ENCODE assay signal across 19 cellular contexts in genomic region chr14:24258119-24258518, GRCh38. TPM values are rescaled to one million over a fixed set of nuclear protein-coding genes. Genes with fewer than 3 reads are reported as not detected.
DNase-seq lines count a peak whose midpoint lies in the region; ATAC-seq and TF ChIP-seq lines count a peak whose summit lies in the region.
"Had no signal": no experiment of that assay in that cellular context is flagged by ENCODE, and none has a peak within 500 bp of the region (broad histone marks: within the 10 kb centered on the region; RNA-seq: fewer than 3 reads in every experiment).

No MANE protein-coding gene starts in this region.

- H3K79me2 ChIP-seq in mammary epithelial cell (ENCODE audit: insufficient read depth, low read length) = no peaks in the 10 kb centered on the region

- in situ Hi-C loops in mammary epithelial cell (cut with MboI; ENCODE audit: low sequenced_read_pairs in 2 of 2) = no loop called here

- dilution Hi-C loops in mammary epithelial cell (cut with HindIII; ENCODE audit: low sequenced_read_pairs) = no loop called here

- intact Hi-C loops in MCF 10A (cut with micrococcal nuclease) = no loop called here
- intact Hi-C loops in mammary epithelial cell (cut with micrococcal nuclease) = no loop called here
- intact Hi-C loops in lower lobe of right lung (cut with DNase I) = no loop called here
- intact Hi-C loops in spleen (cut with DNase I; ENCODE audit: low total_unique reads) = no loop called here
- intact Hi-C loops in naive thymus-derived CD4-positive, alpha-beta T cell (cut with micrococcal nuclease) = no loop called here

- peak overlapping the region; percentile 97 for H3K27ac Mint-ChIP-seq in MCF 10A (ENCODE audit: low read depth, unreplicated experiment)
- H3K27ac Mint-ChIP-seq in naive thymus-derived CD4-positive, alpha-beta T cell = no peak overlapping the region
- H3K27ac Mint-ChIP-seq: CD4-positive, alpha-beta T cell; HFFc6 had no signal

- H3K27me3 Mint-ChIP-seq in MCF 10A (ENCODE audit: insufficient read depth, unreplicated experiment) = no peaks in the 10 kb centered on the region
- H3K27me3 Mint-ChIP-seq in naive thymus-derived CD4-positive, alpha-beta T cell = no peaks in the 10 kb centered on the region
- H3K27me3 Mint-ChIP-seq: CD4-positive, alpha-beta T cell had no signal

- ATAC-seq in lower lobe of right lung = no peak
- no peak for ATAC-seq in naive thymus-derived CD4-positive, alpha-beta T cell
- ATAC-seq: A549 had no signal

- H3K4me1 Mint-ChIP-seq in MCF 10A (ENCODE audit: insufficient read depth, unreplicated experiment) = peaks cover 39% of the 10 kb centered on the region
- H3K4me1 Mint-ChIP-seq in naive thymus-derived CD4-positive, alpha-beta T cell = peaks cover 0 to 3% (median 0%) of the 10 kb centered on the region in 7 donors

- CTCF ChIA-PET in MCF 10A (lab: Yijun Ruan, JAX) = interaction anchor here (1.1 to 32.3 kb wide), 4 partner anchors 16 to 178 kb away, joined by 3 to 457 read pairs (median 213); partner anchors contain the start of genes CIDEB, DHRS1, LTB4R2 and NOP9
- CTCF ChIA-PET in mammary epithelial cell (lab: Charles Lee; ENCODE audit: low non-redundant PET) = no interaction called here
- CTCF ChIA-PET in naive thymus-derived CD4-positive, alpha-beta T cell (lab: Charles Lee) = interaction anchor here (1.5 kb wide), 1 partner anchor 50 kb away, joined by 3 read pairs; the partner anchor contains the start of gene CIDEB

- no peak for DNase-seq in MCF 10A (ENCODE audit: unreplicated experiment)
- DNase-seq in mammary epithelial cell = no peak
- DNase-seq in epithelial cell of prostate (ENCODE audit: low read depth, low spot score) = no peak
- DNase-seq in lower lobe of right lung = peak; percentile 38
- DNase-seq in spleen = peak; percentile 51
- no peak for DNase-seq in NCI-H82 (lab: John Stamatoyannopoulos, UW)
- DNase-seq in COLO829 (ENCODE audit: low spot score) = no peak
- DNase-seq in naive thymus-derived CD4-positive, alpha-beta T cell = no peak
- DNase-seq: AML-193; Calu3; CD4-positive, alpha-beta T cell; DMS79 treated with DMSO at 0.1 percent for 48 hours; GF-D8; GOT3; H7; HFFc6 had no signal

- no TSS peak for BruUV-seq in MCF 10A (replicated peaks; lab: Mats Ljungman, UMichigan)
- no TSS peak for BruUV-seq in mammary epithelial cell (replicated peaks; lab: Mats Ljungman, UMichigan)

- POLR2A ChIA-PET in MCF 10A (lab: Yijun Ruan, JAX) = interaction anchor here (0.5 to 4.0 kb wide), 10 partner anchors 9 to 143 kb away, joined by 3 to 24 read pairs (median 4); partner anchors contain the start of genes DCAF11, MDP1, NRL and RABGGTA
- POLR2A ChIA-PET in naive thymus-derived CD4-positive, alpha-beta T cell (lab: Charles Lee) = interaction anchor here (1.4 kb wide), 1 partner anchor 32 kb away, joined by 4 read pairs; no protein-coding TSS in a partner anchor

- H3K27ac ChIP-seq in mammary epithelial cell (ENCODE audit: insufficient read depth, low read depth, low read length) = no peak overlapping the region
- peak overlapping the region; percentile 92 for H3K27ac ChIP-seq in epithelial cell of prostate
- H3K27ac ChIP-seq in lower lobe of right lung = peak overlapping the region; percentile 58
- H3K27ac ChIP-seq in spleen = no peak overlapping the region
- H3K27ac ChIP-seq in naive thymus-derived CD4-positive, alpha-beta T cell (ENCODE audit: low read depth, low read length) = no peak overlapping the region
- H3K27ac ChIP-seq: 22Rv1, C4-2B had no signal

- H4K20me1 ChIP-seq in mammary epithelial cell (ENCODE audit: insufficient read depth, low read length) = no peaks in the 10 kb centered on the region

- no peak for TF ChIP-seq POLR2A in spleen (IDR thresholded peaks at IDR 0.05)

- H3K9me3 ChIP-seq in mammary epithelial cell (replicated peaks; ENCODE audit: insufficient read depth, low read length) (no peaks in the 10 kb centered on the region), lower lobe of right lung (no peaks in the 10 kb centered on the region), spleen (no peaks in the 10 kb centered on the region)
- H3K9me3 ChIP-seq in naive thymus-derived CD4-positive, alpha-beta T cell (ENCODE audit: control insufficient read depth in 2 of 3, low read length in 3 of 3) = no peaks in the 10 kb centered on the region
- H3K9me3 ChIP-seq: A549 had no signal

- WGBS in mammary epithelial cell (ENCODE audit: low coverage, missing lambda C conversion rate) = 88% methylated on average over 1 of the region's 9 CpGs
- WGBS in spleen, 5 donors = 85 to 96% (median 94%) methylated on average over 9 of the region's 9 CpGs

- H3K36me3 ChIP-seq in mammary epithelial cell (ENCODE audit: insufficient read depth, low read length) (no peaks in the 10 kb centered on the region), lower lobe of right lung (peaks cover 13% of the 10 kb centered on the region), spleen (peaks cover 0 to 89% (median 6%) of the 10 kb centered on the region in 6 donors)
- H3K36me3 ChIP-seq in naive thymus-derived CD4-positive, alpha-beta T cell (ENCODE audit: control insufficient read depth in 2 of 3, insufficient read depth in 3 of 3, low read length in 3 of 3) = peaks cover 0 to 43% (median 7%) of the 10 kb centered on the region in 3 experiments

- no peaks in the 10 kb centered on the region for H3K9me3 Mint-ChIP-seq in MCF 10A (ENCODE audit: unreplicated experiment)
- no peaks in the 10 kb centered on the region for H3K9me3 Mint-ChIP-seq in naive thymus-derived CD4-positive, alpha-beta T cell
- H3K9me3 Mint-ChIP-seq: CD4-positive, alpha-beta T cell; HFFc6 had no signal

- H3K4me2 ChIP-seq in mammary epithelial cell (ENCODE audit: insufficient read depth, low read depth, low read length) = no peak overlapping the region
- H3K4me2 ChIP-seq: A549 had no signal

- no peaks in the 10 kb centered on the region for H3K27me3 ChIP-seq in mammary epithelial cell (ENCODE audit: insufficient read depth, low read length)
- no peaks in the 10 kb centered on the region for H3K27me3 ChIP-seq in lower lobe of right lung (ENCODE audit: low read depth)
- H3K27me3 ChIP-seq in spleen (replicated peaks in 1 of 7) = no peaks in the 10 kb centered on the region
- H3K27me3 ChIP-seq in naive thymus-derived CD4-positive, alpha-beta T cell (ENCODE audit: control insufficient read depth in 2 of 2, insufficient read depth in 2 of 2, low read length in 2 of 2) = no peaks in the 10 kb centered on the region

- no peak overlapping the region for H2AFZ ChIP-seq in mammary epithelial cell (ENCODE audit: low read depth, low read length)

- H3K4me1 ChIP-seq in mammary epithelial cell (ENCODE audit: insufficient read depth, low read length) (peaks cover 16% of the 10 kb centered on the region), lower lobe of right lung (peaks cover 12% of the 10 kb centered on the region), spleen (no peaks in the 10 kb centered on the region)
- no peaks in the 10 kb centered on the region for H3K4me1 ChIP-seq in naive thymus-derived CD4-positive, alpha-beta T cell (ENCODE audit: control insufficient read depth in 2 of 2, insufficient read depth in 2 of 2, low read length in 2 of 2)

- TF ChIP-seq CTCF in MCF 10A (IDR thresholded peaks at IDR 0.05; ENCODE audit: unreplicated experiment) (no peak), mammary epithelial cell (conservative IDR thresholded peaks at IDR 0.05 in 1 of 2, IDR thresholded peaks at IDR 0.05 in 1 of 2; ENCODE audit: extremely low read depth in 1 of 2, insufficient read depth in 1 of 2, low read depth in 1 of 2, low read length in 2 of 2) (no peak), lower lobe of right lung (IDR thresholded peaks at IDR 0.05) (no peak), spleen (IDR thresholded peaks at IDR 0.05 in 8 of 11, conservative IDR thresholded peaks at IDR 0.05 in 3 of 11) (no peak)

- no peak overlapping the region for H3K4me3 Mint-ChIP-seq in MCF 10A (ENCODE audit: unreplicated experiment)
- H3K4me3 Mint-ChIP-seq in naive thymus-derived CD4-positive, alpha-beta T cell = no peak overlapping the region
- H3K4me3 Mint-ChIP-seq: CD4-positive, alpha-beta T cell; HFFc6 had no signal

- H3K4me3 ChIP-seq in mammary epithelial cell (replicated peaks in 1 of 3; ENCODE audit: insufficient read depth in 1 of 3, low read depth in 2 of 3, low read length in 3 of 3) (no peak overlapping the region), lower lobe of right lung (no peak overlapping the region), spleen (no peak overlapping the region)
- no peak overlapping the region for H3K4me3 ChIP-seq in naive thymus-derived CD4-positive, alpha-beta T cell (ENCODE audit: low read length)
- H3K4me3 ChIP-seq: A549 had no signal

- H3K9ac ChIP-seq in mammary epithelial cell (ENCODE audit: insufficient read depth, low read length) = no peak overlapping the region

- H3K36me3 Mint-ChIP-seq in MCF 10A (ENCODE audit: insufficient read depth, unreplicated experiment) = peaks cover 27% of the 10 kb centered on the region
- peaks cover 0 to 36% (median 11%) of the 10 kb centered on the region in 5 donors for H3K36me3 Mint-ChIP-seq in naive thymus-derived CD4-positive, alpha-beta T cell

RNA-seq across cellular contexts. Expression of gene TGM1, which starts 4.9 kb away (rescaled TPM):
- total RNA-seq in MCF 10A (2022) = 16.9 and 26.2 TPM in 2 replicates
- total RNA-seq in mammary epithelial cell = 10 to 100 TPM in 1 of 2 donors, 1 to 10 TPM in 1; 7.5 to 21.9 TPM
- polyA plus RNA-seq in mammary epithelial cell = 8.7 TPM
- polyA minus RNA-seq in mammary epithelial cell = 9.0 TPM
- total RNA-seq in lower lobe of right lung = 5.9 TPM
- 1 to 10 TPM; 1.4 to 4.8 (median 2.8) TPM for total RNA-seq in spleen
- 1 to 10 TPM; 1.7 to 3.5 (median 2.3) TPM for polyA plus RNA-seq in spleen
- 10 to 100 TPM in 1 of 5 experiments, 1 to 10 TPM in 4; 4.8 to 12.9 (median 7.1) TPM for total RNA-seq in naive thymus-derived CD4-positive, alpha-beta T cell
- not detected for polyA plus RNA-seq in naive thymus-derived CD4-positive, alpha-beta T cell

RNA-seq across cellular contexts. Expression of gene RABGGTA, which starts 13.3 kb away (rescaled TPM):
- total RNA-seq in MCF 10A (2022) (51.7 and 75.0 TPM in 2 replicates), mammary epithelial cell (10 to 100 TPM; 51.3 to 74.5 TPM), lower lobe of right lung (50.4 TPM), spleen (10 to 100 TPM; 41.7 to 63.0 (median 48.6) TPM)
- polyA plus RNA-seq in mammary epithelial cell (80.7 TPM), spleen (10 to 100 TPM; 22.5 to 46.7 (median 41.4) TPM)
- 141 TPM for polyA minus RNA-seq in mammary epithelial cell
- total RNA-seq in naive thymus-derived CD4-positive, alpha-beta T cell = 10 to 100 TPM; 49.7 to 76.5 (median 55.5) TPM
- 10 to 100 TPM; 17.9 to 36.3 TPM for polyA plus RNA-seq in naive thymus-derived CD4-positive, alpha-beta T cell

RNA-seq across cellular contexts. Expression of gene TINF2, which starts 15.7 kb away (rescaled TPM):
- 47.3 and 47.6 TPM in 2 replicates for total RNA-seq in MCF 10A (2022)
- total RNA-seq in mammary epithelial cell = 100 to 1,000 TPM in 1 of 2 donors, 10 to 100 TPM in 1; 48.5 to 111 TPM
- polyA plus RNA-seq in mammary epithelial cell = 39.4 TPM
- 85.4 TPM for polyA minus RNA-seq in mammary epithelial cell
- total RNA-seq in lower lobe of right lung = 85.7 TPM
- total RNA-seq in spleen = 100 to 1,000 TPM in 3 of 7 donors, 10 to 100 TPM in 4; 61.8 to 121 (median 99.5) TPM
- 10 to 100 TPM; 55.7 to 60.8 (median 57.4) TPM for polyA plus RNA-seq in spleen
- 100 to 1,000 TPM; 133 to 150 (median 139) TPM for total RNA-seq in naive thymus-derived CD4-positive, alpha-beta T cell
- polyA plus RNA-seq in naive thymus-derived CD4-positive, alpha-beta T cell = 100 to 1,000 TPM; 143 to 186 TPM

RNA-seq across cellular contexts. Expression of gene GMPR2, which starts 25.4 kb away (rescaled TPM):
- 77.3 and 79.9 TPM in 2 replicates for total RNA-seq in MCF 10A (2022)
- total RNA-seq in mammary epithelial cell = 10 to 100 TPM; 55.7 to 81.9 TPM
- polyA plus RNA-seq in mammary epithelial cell = 76.9 TPM
- 52.9 TPM for polyA minus RNA-seq in mammary epithelial cell
- 72.3 TPM for total RNA-seq in lower lobe of right lung
- 10 to 100 TPM; 57.0 to 85.6 (median 82.6) TPM for total RNA-seq in spleen
- polyA plus RNA-seq in spleen = 10 to 100 TPM; 42.2 to 57.9 (median 50.3) TPM
- total RNA-seq in naive thymus-derived CD4-positive, alpha-beta T cell = 10 to 100 TPM; 38.2 to 91.6 (median 69.5) TPM
- polyA plus RNA-seq in naive thymus-derived CD4-positive, alpha-beta T cell = 100 to 1,000 TPM in 1 of 2 donors, 10 to 100 TPM in 1; 99.9 to 107 TPM

RNA-seq across cellular contexts. Expression of gene NEDD8, which starts 26.0 kb away (rescaled TPM):
- total RNA-seq in MCF 10A (2022) = 233 and 243 TPM in 2 replicates
- 100 to 1,000 TPM in 1 of 2 donors, 10 to 100 TPM in 1; 66.2 to 274 TPM for total RNA-seq in mammary epithelial cell
- polyA plus RNA-seq in mammary epithelial cell = 284 TPM
- polyA minus RNA-seq in mammary epithelial cell = 181 TPM
- 132 TPM for total RNA-seq in lower lobe of right lung
- total RNA-seq in spleen = 100 to 1,000 TPM in 6 of 7 donors, 10 to 100 TPM in 1; 98.6 to 137 (median 122) TPM
- 100 to 1,000 TPM; 164 to 237 (median 228) TPM for polyA plus RNA-seq in spleen
- 100 to 1,000 TPM in 3 of 5 experiments, 10 to 100 TPM in 2; 73.5 to 175 (median 106) TPM for total RNA-seq in naive thymus-derived CD4-positive, alpha-beta T cell
- 100 to 1,000 TPM; 254 to 340 TPM for polyA plus RNA-seq in naive thymus-derived CD4-positive, alpha-beta T cell

Comparison
In these comparisons a context has a peak if more than half of its experiments do, and no peak if none do; other contexts are left out.
1. DNase-seq: peak in lower lobe of right lung (single experiment) and spleen (single experiment); none in MCF 10A (single experiment), mammary epithelial cell (single experiment), epithelial cell of prostate (single experiment), NCI-H82 (single experiment), COLO829 (single experiment) and naive thymus-derived CD4-positive, alpha-beta T cell (0 of 9).
2. H3K27ac ChIP-seq: peak in epithelial cell of prostate (single experiment) and lower lobe of right lung (single experiment); none in mammary epithelial cell (single experiment), spleen (0 of 8) and naive thymus-derived CD4-positive, alpha-beta T cell (single experiment).